Comparison of ENCODE assay signal across 1 cellular context in the genomic region with DNA sequence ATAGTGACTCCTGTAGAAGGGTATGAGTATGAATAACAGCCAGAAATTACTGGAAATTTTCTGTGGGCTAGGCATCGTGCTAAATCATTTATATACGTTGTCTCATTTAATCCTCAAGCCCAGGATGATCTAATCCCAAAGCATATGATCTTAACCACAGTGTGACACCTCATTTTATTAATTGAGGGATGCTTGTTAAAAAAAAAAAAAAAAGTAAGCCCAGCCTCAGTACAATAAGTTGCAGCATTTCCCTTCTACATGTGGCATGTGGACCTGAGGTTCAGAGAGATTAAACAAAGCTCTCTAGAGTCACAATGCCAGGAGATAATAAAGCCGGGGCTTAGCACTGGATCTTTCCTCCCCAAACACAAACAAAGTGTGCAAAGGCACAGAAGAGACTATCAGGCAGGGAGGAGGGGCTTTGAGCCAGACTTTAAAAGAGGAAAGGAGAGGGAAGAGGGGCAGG.
TF ChIP-seq lines count a peak whose summit lies in the region.

No MANE protein-coding gene starts in this region.

TF ChIP-seq in HEK293, 187 proteins besides CTCF, POLR2A, EP300 and RAD21 (continued from another document and continues in another):
- TF ChIP-seq ZSCAN5A (tag by site-specific recombination; IDR thresholded peaks at IDR 0.05) (no peak), ZNF768 (tag by site-specific recombination; IDR thresholded peaks at IDR 0.05) (no peak), ZBTB20 (tag by site-specific recombination; IDR thresholded peaks at IDR 0.05) (no peak), ZNF707 (tag by site-specific recombination; IDR thresholded peaks at IDR 0.05) (no peak), KLF16 (tag by site-specific recombination; IDR thresholded peaks at IDR 0.05) (0 out of 2 replicates have a peak, but pooled peaks have one; percentile 20), ZNF324 (tag by site-specific recombination; IDR thresholded peaks at IDR 0.05) (no peak), SP3 (tag by site-specific recombination; IDR thresholded peaks at IDR 0.05) (no peak), ZNF555 (tag by site-specific recombination; conservative IDR thresholded peaks at IDR 0.05) (no peak), GLIS2 (tag by site-specific recombination; IDR thresholded peaks at IDR 0.05) (no peak), KLF17 (tag by site-specific recombination; IDR thresholded peaks at IDR 0.05) (peak; percentile 47; the same call in 1 of the 2 replicates), ZNF549 (tag by site-specific recombination; IDR thresholded peaks at IDR 0.05) (no peak), TSHZ1 (tag by site-specific recombination; IDR thresholded peaks at IDR 0.05; ENCODE audit: borderline replicate concordance) (peak; percentile 48; the same call in 1 of the 2 replicates), OSR2 (tag by site-specific recombination; IDR thresholded peaks at IDR 0.05) (peak; percentile 17; the same call in 1 of the 2 replicates), ZNF362 (tag by site-specific recombination; IDR thresholded peaks at IDR 0.05) (peak; percentile 77; the same call in 1 of the 2 replicates), ZSCAN23 (tag by site-specific recombination; IDR thresholded peaks at IDR 0.05) (peak; percentile 61; the same call in 1 of the 2 replicates), YY1 (tag by site-specific recombination; IDR thresholded peaks at IDR 0.05) (no peak), BCL6B (tag by site-specific recombination; IDR thresholded peaks at IDR 0.05) (no peak), KLF7 (tag by site-specific recombination; IDR thresholded peaks at IDR 0.05; ENCODE audit: borderline replicate concordance) (no peak), ZNF660 (tag by site-specific recombination; IDR thresholded peaks at IDR 0.05) (no peak)
- TF ChIP-seq, protein P1, sequence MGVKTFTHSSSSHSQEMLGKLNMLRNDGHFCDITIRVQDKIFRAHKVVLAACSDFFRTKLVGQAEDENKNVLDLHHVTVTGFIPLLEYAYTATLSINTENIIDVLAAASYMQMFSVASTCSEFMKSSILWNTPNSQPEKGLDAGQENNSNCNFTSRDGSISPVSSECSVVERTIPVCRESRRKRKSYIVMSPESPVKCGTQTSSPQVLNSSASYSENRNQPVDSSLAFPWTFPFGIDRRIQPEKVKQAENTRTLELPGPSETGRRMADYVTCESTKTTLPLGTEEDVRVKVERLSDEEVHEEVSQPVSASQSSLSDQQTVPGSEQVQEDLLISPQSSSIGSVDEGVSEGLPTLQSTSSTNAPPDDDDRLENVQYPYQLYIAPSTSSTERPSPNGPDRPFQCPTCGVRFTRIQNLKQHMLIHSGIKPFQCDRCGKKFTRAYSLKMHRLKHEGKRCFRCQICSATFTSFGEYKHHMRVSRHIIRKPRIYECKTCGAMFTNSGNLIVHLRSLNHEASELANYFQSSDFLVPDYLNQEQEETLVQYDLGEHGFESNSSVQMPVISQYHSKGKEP (tag by site-specific recombination; IDR thresholded peaks at IDR 0.05): no peak
- TF ChIP-seq, protein P2, sequence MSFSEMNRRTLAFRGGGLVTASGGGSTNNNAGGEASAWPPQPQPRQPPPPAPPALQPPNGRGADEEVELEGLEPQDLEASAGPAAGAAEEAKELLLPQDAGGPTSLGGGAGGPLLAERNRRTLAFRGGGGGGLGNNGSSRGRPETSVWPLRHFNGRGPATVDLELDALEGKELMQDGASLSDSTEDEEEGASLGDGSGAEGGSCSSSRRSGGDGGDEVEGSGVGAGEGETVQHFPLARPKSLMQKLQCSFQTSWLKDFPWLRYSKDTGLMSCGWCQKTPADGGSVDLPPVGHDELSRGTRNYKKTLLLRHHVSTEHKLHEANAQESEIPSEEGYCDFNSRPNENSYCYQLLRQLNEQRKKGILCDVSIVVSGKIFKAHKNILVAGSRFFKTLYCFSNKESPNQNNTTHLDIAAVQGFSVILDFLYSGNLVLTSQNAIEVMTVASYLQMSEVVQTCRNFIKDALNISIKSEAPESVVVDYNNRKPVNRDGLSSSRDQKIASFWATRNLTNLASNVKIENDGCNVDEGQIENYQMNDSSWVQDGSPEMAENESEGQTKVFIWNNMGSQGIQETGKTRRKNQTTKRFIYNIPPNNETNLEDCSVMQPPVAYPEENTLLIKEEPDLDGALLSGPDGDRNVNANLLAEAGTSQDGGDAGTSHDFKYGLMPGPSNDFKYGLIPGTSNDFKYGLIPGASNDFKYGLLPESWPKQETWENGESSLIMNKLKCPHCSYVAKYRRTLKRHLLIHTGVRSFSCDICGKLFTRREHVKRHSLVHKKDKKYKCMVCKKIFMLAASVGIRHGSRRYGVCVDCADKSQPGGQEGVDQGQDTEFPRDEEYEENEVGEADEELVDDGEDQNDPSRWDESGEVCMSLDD (tag by site-specific recombination; IDR thresholded peaks at IDR 0.05): no peak
- TF ChIP-seq, protein P3, sequence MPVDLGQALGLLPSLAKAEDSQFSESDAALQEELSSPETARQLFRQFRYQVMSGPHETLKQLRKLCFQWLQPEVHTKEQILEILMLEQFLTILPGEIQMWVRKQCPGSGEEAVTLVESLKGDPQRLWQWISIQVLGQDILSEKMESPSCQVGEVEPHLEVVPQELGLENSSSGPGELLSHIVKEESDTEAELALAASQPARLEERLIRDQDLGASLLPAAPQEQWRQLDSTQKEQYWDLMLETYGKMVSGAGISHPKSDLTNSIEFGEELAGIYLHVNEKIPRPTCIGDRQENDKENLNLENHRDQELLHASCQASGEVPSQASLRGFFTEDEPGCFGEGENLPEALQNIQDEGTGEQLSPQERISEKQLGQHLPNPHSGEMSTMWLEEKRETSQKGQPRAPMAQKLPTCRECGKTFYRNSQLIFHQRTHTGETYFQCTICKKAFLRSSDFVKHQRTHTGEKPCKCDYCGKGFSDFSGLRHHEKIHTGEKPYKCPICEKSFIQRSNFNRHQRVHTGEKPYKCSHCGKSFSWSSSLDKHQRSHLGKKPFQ (tag by site-specific recombination; IDR thresholded peaks at IDR 0.05): no peak
- TF ChIP-seq, protein P4, sequence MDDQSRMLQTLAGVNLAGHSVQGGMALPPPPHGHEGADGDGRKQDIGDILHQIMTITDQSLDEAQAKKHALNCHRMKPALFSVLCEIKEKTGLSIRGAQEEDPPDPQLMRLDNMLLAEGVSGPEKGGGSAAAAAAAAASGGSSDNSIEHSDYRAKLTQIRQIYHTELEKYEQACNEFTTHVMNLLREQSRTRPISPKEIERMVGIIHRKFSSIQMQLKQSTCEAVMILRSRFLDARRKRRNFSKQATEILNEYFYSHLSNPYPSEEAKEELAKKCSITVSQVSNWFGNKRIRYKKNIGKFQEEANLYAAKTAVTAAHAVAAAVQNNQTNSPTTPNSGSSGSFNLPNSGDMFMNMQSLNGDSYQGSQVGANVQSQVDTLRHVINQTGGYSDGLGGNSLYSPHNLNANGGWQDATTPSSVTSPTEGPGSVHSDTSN (CRISPR knock-in tag; IDR thresholded peaks at IDR 0.05): no peak
- TF ChIP-seq, protein P5, sequence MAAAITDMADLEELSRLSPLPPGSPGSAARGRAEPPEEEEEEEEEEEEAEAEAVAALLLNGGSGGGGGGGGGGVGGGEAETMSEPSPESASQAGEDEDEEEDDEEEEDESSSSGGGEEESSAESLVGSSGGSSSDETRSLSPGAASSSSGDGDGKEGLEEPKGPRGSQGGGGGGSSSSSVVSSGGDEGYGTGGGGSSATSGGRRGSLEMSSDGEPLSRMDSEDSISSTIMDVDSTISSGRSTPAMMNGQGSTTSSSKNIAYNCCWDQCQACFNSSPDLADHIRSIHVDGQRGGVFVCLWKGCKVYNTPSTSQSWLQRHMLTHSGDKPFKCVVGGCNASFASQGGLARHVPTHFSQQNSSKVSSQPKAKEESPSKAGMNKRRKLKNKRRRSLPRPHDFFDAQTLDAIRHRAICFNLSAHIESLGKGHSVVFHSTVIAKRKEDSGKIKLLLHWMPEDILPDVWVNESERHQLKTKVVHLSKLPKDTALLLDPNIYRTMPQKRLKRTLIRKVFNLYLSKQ (tag by site-specific recombination; IDR thresholded peaks at IDR 0.05; ENCODE audit: borderline replicate concordance): no peak
- TF ChIP-seq, protein P6, sequence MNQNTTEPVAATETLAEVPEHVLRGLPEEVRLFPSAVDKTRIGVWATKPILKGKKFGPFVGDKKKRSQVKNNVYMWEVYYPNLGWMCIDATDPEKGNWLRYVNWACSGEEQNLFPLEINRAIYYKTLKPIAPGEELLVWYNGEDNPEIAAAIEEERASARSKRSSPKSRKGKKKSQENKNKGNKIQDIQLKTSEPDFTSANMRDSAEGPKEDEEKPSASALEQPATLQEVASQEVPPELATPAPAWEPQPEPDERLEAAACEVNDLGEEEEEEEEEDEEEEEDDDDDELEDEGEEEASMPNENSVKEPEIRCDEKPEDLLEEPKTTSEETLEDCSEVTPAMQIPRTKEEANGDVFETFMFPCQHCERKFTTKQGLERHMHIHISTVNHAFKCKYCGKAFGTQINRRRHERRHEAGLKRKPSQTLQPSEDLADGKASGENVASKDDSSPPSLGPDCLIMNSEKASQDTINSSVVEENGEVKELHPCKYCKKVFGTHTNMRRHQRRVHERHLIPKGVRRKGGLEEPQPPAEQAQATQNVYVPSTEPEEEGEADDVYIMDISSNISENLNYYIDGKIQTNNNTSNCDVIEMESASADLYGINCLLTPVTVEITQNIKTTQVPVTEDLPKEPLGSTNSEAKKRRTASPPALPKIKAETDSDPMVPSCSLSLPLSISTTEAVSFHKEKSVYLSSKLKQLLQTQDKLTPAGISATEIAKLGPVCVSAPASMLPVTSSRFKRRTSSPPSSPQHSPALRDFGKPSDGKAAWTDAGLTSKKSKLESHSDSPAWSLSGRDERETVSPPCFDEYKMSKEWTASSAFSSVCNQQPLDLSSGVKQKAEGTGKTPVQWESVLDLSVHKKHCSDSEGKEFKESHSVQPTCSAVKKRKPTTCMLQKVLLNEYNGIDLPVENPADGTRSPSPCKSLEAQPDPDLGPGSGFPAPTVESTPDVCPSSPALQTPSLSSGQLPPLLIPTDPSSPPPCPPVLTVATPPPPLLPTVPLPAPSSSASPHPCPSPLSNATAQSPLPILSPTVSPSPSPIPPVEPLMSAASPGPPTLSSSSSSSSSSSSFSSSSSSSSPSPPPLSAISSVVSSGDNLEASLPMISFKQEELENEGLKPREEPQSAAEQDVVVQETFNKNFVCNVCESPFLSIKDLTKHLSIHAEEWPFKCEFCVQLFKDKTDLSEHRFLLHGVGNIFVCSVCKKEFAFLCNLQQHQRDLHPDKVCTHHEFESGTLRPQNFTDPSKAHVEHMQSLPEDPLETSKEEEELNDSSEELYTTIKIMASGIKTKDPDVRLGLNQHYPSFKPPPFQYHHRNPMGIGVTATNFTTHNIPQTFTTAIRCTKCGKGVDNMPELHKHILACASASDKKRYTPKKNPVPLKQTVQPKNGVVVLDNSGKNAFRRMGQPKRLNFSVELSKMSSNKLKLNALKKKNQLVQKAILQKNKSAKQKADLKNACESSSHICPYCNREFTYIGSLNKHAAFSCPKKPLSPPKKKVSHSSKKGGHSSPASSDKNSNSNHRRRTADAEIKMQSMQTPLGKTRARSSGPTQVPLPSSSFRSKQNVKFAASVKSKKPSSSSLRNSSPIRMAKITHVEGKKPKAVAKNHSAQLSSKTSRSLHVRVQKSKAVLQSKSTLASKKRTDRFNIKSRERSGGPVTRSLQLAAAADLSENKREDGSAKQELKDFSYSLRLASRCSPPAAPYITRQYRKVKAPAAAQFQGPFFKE (tag by site-specific recombination; IDR thresholded peaks at IDR 0.05; ENCODE audit: borderline replicate concordance): no peak
